8 cellular contexts compared by ENCODE assay signal in the genomic region with DNA sequence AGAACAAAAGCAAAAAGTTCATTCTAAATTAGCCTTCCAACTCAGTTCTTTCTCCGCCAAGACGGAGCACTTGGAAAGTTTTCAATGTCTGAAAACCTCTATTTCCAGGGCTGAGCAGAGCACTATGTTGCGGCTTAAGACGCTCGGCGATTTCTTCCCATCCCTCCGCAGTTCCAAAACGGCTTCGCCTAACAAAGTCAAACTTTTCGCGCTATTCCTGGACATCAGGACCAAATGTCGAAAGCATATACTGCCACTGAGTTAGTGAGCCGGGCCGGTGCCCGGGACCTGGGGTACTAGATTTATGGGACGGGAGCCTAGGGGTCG. TPM values are rescaled to one million over a fixed set of nuclear protein-coding genes. Genes with fewer than 3 reads are reported as not detected.
A peak's percentile ranks its signal among the peaks of the same experiment; 100 is the strongest.
DNase-seq lines count a peak whose midpoint lies in the region; ATAC-seq, FAIRE-seq and TF ChIP-seq lines count a peak whose summit lies in the region.

No MANE protein-coding gene starts in this region.

- H4K5ac ChIP-seq in IMR-90 (ENCODE audit: low read depth, low read length): peak overlapping the region; percentile 98

- no peak for TF ChIP-seq EP300 in K562 (IDR thresholded peaks at IDR 0.05; ENCODE audit: low read length)

- FAIRE-seq in K562 (lab: Jason Lieb, UNC): no peak
- peak; percentile 67 for FAIRE-seq in keratinocyte (lab: Jason Lieb, UNC)

- no peak for DNase-seq in GM06990 (ENCODE audit: extremely low read depth, insufficient read length)
- peak; percentile 52 for DNase-seq in IMR-90
- no peak for DNase-seq in K562 (ENCODE audit: extremely low read depth in 1 of 4, low spot score in 3 of 4)
- DNase-seq in keratinocyte (ENCODE audit: low read depth, low spot score): no peak
- DNase-seq in RKO (ENCODE audit: low spot score): no peak
- no peak for DNase-seq in GM13976 (ENCODE audit: low spot score)

- TF ChIP-seq CTCF in GM06990 (IDR thresholded peaks at IDR 0.05; ENCODE audit: insufficient read depth, low read length, poor library complexity, severe bottlenecking) (no peak), IMR-90 (conservative IDR thresholded peaks at IDR 0.05; ENCODE audit: low read depth, low read length) (no peak), K562 (IDR thresholded peaks at IDR 0.05 in 2 of 3, conservative IDR thresholded peaks at IDR 0.05 in 1 of 3; ENCODE audit: insufficient read depth in 2 of 3, low read depth in 1 of 3, low read length in 3 of 3) (no peak), keratinocyte (optimal IDR thresholded peaks at IDR 0.05 in 1 of 3, IDR thresholded peaks at IDR 0.05 in 1 of 3, conservative IDR thresholded peaks at IDR 0.05 in 1 of 3; ENCODE audit: extremely low read depth in 1 of 3, insufficient read depth in 2 of 3, low read length in 3 of 3) (no peak), GM13976 (IDR thresholded peaks at IDR 0.05; ENCODE audit: borderline replicate concordance, control extremely low read depth, extremely low read depth, insufficient read depth, missing control alignments) (no peak)

- POLR2A ChIA-PET in IMR-90 (lab: Charles Lee; ENCODE audit: unreplicated experiment): interaction anchor here (0.6 to 0.7 kb wide), 2 partner anchors 10 to 95 kb away, joined by 3 to 14 read pairs; no protein-coding TSS in a partner anchor
- POLR2A ChIA-PET in K562 (lab: Yijun Ruan, JAX): no interaction called here

- peak overlapping the region; percentile 98 to 99 for H4K8ac ChIP-seq in IMR-90 (ENCODE audit: low read depth in 2 of 2, low read length in 2 of 2)

- peak overlapping the region; percentile 97 for H3K4ac ChIP-seq in IMR-90 (ENCODE audit: low read depth, low read length)

- no peak; the same call in 1 of the 2 replicates for TF ChIP-seq RAD21 in IMR-90 (IDR thresholded peaks at IDR 0.05; ENCODE audit: low read length)
- no peak for TF ChIP-seq RAD21 in K562 (CRISPR knock-in tag; conservative IDR thresholded peaks at IDR 0.05 in 1 of 2, IDR thresholded peaks at IDR 0.05 in 1 of 2)

- peak overlapping the region; percentile 86 for H3K18ac ChIP-seq in IMR-90 (ENCODE audit: low read depth, low read length)

- peak overlapping the region; percentile 88 for H2BK5ac ChIP-seq in IMR-90 (ENCODE audit: low read depth, low read length, poor library complexity, severe bottlenecking)

- peak overlapping the region; percentile 82 for H2AK5ac ChIP-seq in IMR-90 (ENCODE audit: low read depth, low read length)

- H3K4me1 Mint-ChIP-seq in stimulated activated memory B cell treated with anti-CD40 and anti-IgM and Interleukin-4, amounts not matched to agents 10 μg/mL and 1 μg/mL and 100 μg/mL, for 72 hours: peaks cover 25% of the 10 kb centered on the region

- peak overlapping the region; percentile 90 for H3K4me3 Mint-ChIP-seq in stimulated activated memory B cell treated with anti-CD40 and anti-IgM and Interleukin-4, amounts not matched to agents 10 μg/mL and 1 μg/mL and 100 μg/mL, for 72 hours

- peaks cover 12% of the 10 kb centered on the region for H3K9me3 Mint-ChIP-seq in stimulated activated memory B cell treated with anti-CD40 and anti-IgM and Interleukin-4, amounts not matched to agents 10 μg/mL and 1 μg/mL and 100 μg/mL, for 72 hours

- dilution Hi-C loops in IMR-90 (cut with HindIII; ENCODE audit: low sequenced_read_pairs, unreplicated experiment): no loop called here
- dilution Hi-C loops in keratinocyte (cut with MboI; ENCODE audit: extremely low pct_ligation_motif_present, low sequenced_read_pairs): no loop called here

- H2AFZ ChIP-seq in IMR-90 (replicated peaks; ENCODE audit: low read length, poor library complexity) (peak overlapping the region; percentile 98), K562 (ENCODE audit: low read depth, low read length) (peak overlapping the region; percentile 82), keratinocyte (ENCODE audit: control insufficient read depth, low read length) (peak overlapping the region; percentile 80)

- WGBS in IMR-90 (ENCODE audit: extremely low coverage in 2 of 2, insufficient read length in 1 of 2), 2 experiments: 5% methylated on average over 6 of the region's 17 CpGs; no CpG with 5 or more reads in 1 of the 2 experiments
- 38% methylated on average over 9 of the region's 17 CpGs for WGBS in K562 (ENCODE audit: insufficient coverage, low coverage, missing lambda C conversion rate)

- H4K91ac ChIP-seq in IMR-90 (ENCODE audit: insufficient read depth, low read depth, low read length): peak overlapping the region; percentile 96

- H2BK120ac ChIP-seq in IMR-90 (ENCODE audit: low read depth, low read length): peak overlapping the region; percentile 86

- peak overlapping the region; percentile 67; the same call in 1 of the 2 replicates for H2BK20ac ChIP-seq in IMR-90 (ENCODE audit: low read depth, low read length)

- peak overlapping the region; percentile 99 for H3K14ac ChIP-seq in IMR-90 (replicated peaks; ENCODE audit: low read depth, low read length)

- H3K27me3 Mint-ChIP-seq in stimulated activated memory B cell treated with anti-CD40 and anti-IgM and Interleukin-4, amounts not matched to agents 10 μg/mL and 1 μg/mL and 100 μg/mL, for 72 hours: peaks cover 25% of the 10 kb centered on the region

- H4K20me1 ChIP-seq in IMR-90 (ENCODE audit: insufficient read depth, low read length) (no peaks in the 10 kb centered on the region), K562 (replicated peaks; ENCODE audit: control insufficient read depth, insufficient read depth, low read length) (no peaks in the 10 kb centered on the region), keratinocyte (ENCODE audit: control insufficient read depth, extremely low read depth, insufficient read depth, low read length) (no peaks in the 10 kb centered on the region)

- H3K9me1 ChIP-seq in IMR-90 (ENCODE audit: insufficient read depth, low read length) (peaks cover 2% of the 10 kb centered on the region; the same call in 1 of the 2 replicates), K562 (ENCODE audit: control insufficient read depth, insufficient read depth, low read length) (no peaks in the 10 kb centered on the region), keratinocyte (ENCODE audit: control insufficient read depth, extremely low read depth, insufficient read depth, low read length) (no peaks in the 10 kb centered on the region)

- H3K27ac ChIP-seq in IMR-90 (ENCODE audit: insufficient read depth, low read length) (peak overlapping the region; percentile 91), K562 (ENCODE audit: extremely low read depth, low read depth, low read length) (peak overlapping the region; percentile 64), keratinocyte (ENCODE audit: control insufficient read depth, insufficient read depth, low read length) (peak overlapping the region; percentile 91)

- CTCF ChIA-PET in IMR-90 (lab: Yijun Ruan, JAX) (interaction anchor here (1.0 kb wide), 1 partner anchor 197 kb away, joined by 3 read pairs; no protein-coding TSS in a partner anchor), K562 (lab: Yijun Ruan, JAX; ENCODE audit: low intra/inter-chr PET ratio) (no interaction called here)

- H3K79me2 ChIP-seq in K562 (ENCODE audit: control insufficient read depth, insufficient read depth, low read length) (no peaks in the 10 kb centered on the region), keratinocyte (ENCODE audit: control insufficient read depth, insufficient read depth, low read length) (no peaks in the 10 kb centered on the region)

- peak overlapping the region; percentile 93 for H2AK9ac ChIP-seq in IMR-90 (replicated peaks; ENCODE audit: low read depth, low read length, poor library complexity)

- H3K36me3 Mint-ChIP-seq in stimulated activated memory B cell treated with anti-CD40 and anti-IgM and Interleukin-4, amounts not matched to agents 10 μg/mL and 1 μg/mL and 100 μg/mL, for 72 hours: peaks cover under 1% of the 10 kb centered on the region

- peak overlapping the region; percentile 75 for H3K4me3 ChIP-seq in GM06990 (replicated peaks; ENCODE audit: low read depth, low read length)
- H3K4me3 ChIP-seq in IMR-90 (ENCODE audit: insufficient read depth, low read depth, low read length): peak overlapping the region; percentile 86
- peak overlapping the region; percentile 36 for H3K4me3 ChIP-seq in K562
- peak overlapping the region; percentile 67 to 81 (median 71) for H3K4me3 ChIP-seq in keratinocyte (ENCODE audit: control insufficient read depth in 2 of 3, extremely low read depth in 1 of 3, insufficient read depth in 2 of 3, low read depth in 1 of 3, low read length in 3 of 3)

- H3K9me3 ChIP-seq in IMR-90 (ENCODE audit: control insufficient read depth, insufficient read depth, low read length) (no peaks in the 10 kb centered on the region), K562 (replicated peaks; ENCODE audit: control insufficient read depth, insufficient read depth, low read depth, low read length) (no peaks in the 10 kb centered on the region), keratinocyte (ENCODE audit: control insufficient read depth, low read depth, low read length) (no peaks in the 10 kb centered on the region)

- TF ChIP-seq POLR2A in IMR-90 (IDR thresholded peaks at IDR 0.05; ENCODE audit: low read depth, low read length): no peak
- no peak for TF ChIP-seq POLR2A in K562 (conservative IDR thresholded peaks at IDR 0.05)

- no peaks in the 10 kb centered on the region for H3K36me3 ChIP-seq in GM06990 (ENCODE audit: control insufficient read depth, insufficient read depth, low read length)
- H3K36me3 ChIP-seq in IMR-90 (ENCODE audit: control insufficient read depth, insufficient read depth, low read length): no peaks in the 10 kb centered on the region
- no peaks in the 10 kb centered on the region for H3K36me3 ChIP-seq in K562 (ENCODE audit: control insufficient read depth, insufficient read depth, low read length)
- H3K36me3 ChIP-seq in keratinocyte (ENCODE audit: control insufficient read depth in 2 of 2, extremely low read depth in 1 of 2, insufficient read depth in 2 of 2, low read length in 2 of 2): no peaks in the 10 kb centered on the region

- BruUV-seq in IMR-90 (replicated peaks; lab: Mats Ljungman, UMichigan) (no TSS peak), K562 (replicated peaks; lab: Mats Ljungman, UMichigan) (no TSS peak)

- H3K4me2 ChIP-seq in IMR-90 (ENCODE audit: low read depth, low read length) (peak overlapping the region; percentile 90), K562 (ENCODE audit: insufficient read depth, low read length) (peak overlapping the region; percentile 83), keratinocyte (ENCODE audit: control insufficient read depth, extremely low read depth, insufficient read depth, low read depth, low read length) (peak overlapping the region; percentile 96)

- peak overlapping the region; percentile 86; the same call in 2 of the 3 replicates for H2BK15ac ChIP-seq in IMR-90 (ENCODE audit: low read depth, low read length)

- peak overlapping the region; percentile 78 for H3K56ac ChIP-seq in IMR-90 (ENCODE audit: extremely low read depth, insufficient read depth, low read length)

- peaks cover 8 to 13% of the 10 kb centered on the region in 2 experiments for H3K79me1 ChIP-seq in IMR-90 (ENCODE audit: low read depth in 1 of 2, low read length in 2 of 2)

- ATAC-seq in IMR-90 (ENCODE audit: low read depth): peak; percentile 22
- ATAC-seq in K562: peak; percentile 48
- peak; percentile 2 for ATAC-seq in stimulated activated memory B cell treated with anti-CD40 and anti-IgM and Interleukin-4, amounts not matched to agents 10 μg/mL and 1 μg/mL and 100 μg/mL, for 72 hours
- ATAC-seq in GM21717 (IDR thresholded peaks at IDR 0.05; ENCODE audit: unreplicated experiment): no peak

- peaks cover 5% of the 10 kb centered on the region for H3K4me1 ChIP-seq in IMR-90 (ENCODE audit: control insufficient read depth, insufficient read depth, low read length)
- peaks cover 5 to 7% of the 10 kb centered on the region in 2 experiments; a peak in 4 of 5 replicates for H3K4me1 ChIP-seq in K562 (replicated peaks in 1 of 2; ENCODE audit: control insufficient read depth in 2 of 2, insufficient read depth in 2 of 2, low read length in 2 of 2)
- H3K4me1 ChIP-seq in keratinocyte (ENCODE audit: control insufficient read depth, extremely low read depth, insufficient read depth, low read length): peaks cover 10% of the 10 kb centered on the region

- H3K23ac ChIP-seq in IMR-90 (ENCODE audit: low read depth, low read length): peak overlapping the region; percentile 96

- intact Hi-C loops in IMR-90 (cut with micrococcal nuclease) (loop anchor here (5.0 kb wide), 1 partner anchor 125 kb away; no protein-coding TSS in a partner anchor), K562 (cut with micrococcal nuclease) (loop anchor here (5.0 kb wide), 1 partner anchor 45 kb away; no protein-coding TSS in a partner anchor)

- no peaks in the 10 kb centered on the region for H3K27me3 ChIP-seq in GM06990 (replicated peaks; ENCODE audit: control insufficient read depth, insufficient read depth, low read length)
- H3K27me3 ChIP-seq in IMR-90 (ENCODE audit: control insufficient read depth, insufficient read depth, low read length): no peaks in the 10 kb centered on the region
- H3K27me3 ChIP-seq in K562 (ENCODE audit: control insufficient read depth in 2 of 2, insufficient read depth in 2 of 2, low read length in 2 of 2): no peaks in the 10 kb centered on the region
- no peaks in the 10 kb centered on the region for H3K27me3 ChIP-seq in keratinocyte (ENCODE audit: control insufficient read depth, extremely low read depth, insufficient read depth, low read length)

- in situ Hi-C loops in IMR-90 (cut with MboI; ENCODE audit: low sequenced_read_pairs): no loop called here
- in situ Hi-C loops in K562 (cut with MboI): no loop called here
- in situ Hi-C loops in GM13976 (cut with MboI; ENCODE audit: low sequenced_read_pairs, unreplicated experiment): no loop called here

- H3K27ac Mint-ChIP-seq in stimulated activated memory B cell treated with anti-CD40 and anti-IgM and Interleukin-4, amounts not matched to agents 10 μg/mL and 1 μg/mL and 100 μg/mL, for 72 hours: peak overlapping the region; percentile 91

- peak overlapping the region; percentile 95 for H3K9ac ChIP-seq in IMR-90 (ENCODE audit: low read depth, low read length)
- peak overlapping the region; percentile 62 to 86 for H3K9ac ChIP-seq in K562 (ENCODE audit: insufficient read depth in 1 of 2, low read depth in 2 of 2, low read length in 2 of 2)
- H3K9ac ChIP-seq in keratinocyte (ENCODE audit: control insufficient read depth, extremely low read depth, insufficient read depth, low read length): peak overlapping the region; percentile 88

RNA-seq across cellular contexts. Expression of gene RCBTB2, which starts 0.8 kb away (rescaled TPM):
- total RNA-seq in IMR-90 (2012; rRNA removed): 5.2 and 5.3 TPM in 2 replicates
- 3.0 and 4.0 TPM in 2 replicates for polyA plus RNA-seq in IMR-90 (2012; rRNA removed)
- 1.4 and 2.8 TPM in 2 replicates for polyA plus RNA-seq in IMR-90 (2012; cell fraction: cytosol; rRNA removed)
- polyA plus RNA-seq in IMR-90 (2012; cell fraction: nucleus; rRNA removed; ENCODE audit: low replicate concordance): 1.9 and 5.6 TPM in 2 replicates
- total RNA-seq in K562 (2011; cell fraction: chromatin; rRNA removed; ENCODE audit: low replicate concordance): 0.65 and 0.72 TPM in 2 replicates
- total RNA-seq in K562 (2011; cell fraction: nucleolus; rRNA removed): 0.17 and 0.26 TPM in 2 replicates
- total RNA-seq in K562 (2011; cell fraction: nucleoplasm; rRNA removed): 0.44 and 0.53 TPM in 2 replicates
- total RNA-seq in K562 (2014; rRNA removed): 0.69 and 0.91 TPM in 2 replicates
- total RNA-seq in K562 (2014; rRNA removed; fragmentation: Illumina TruSeq; extraction: Trizol): 1.5 TPM in 2 replicates
- 1.8 and 1.9 TPM in 2 replicates for total RNA-seq in K562 (2015; rRNA removed; fragmentation: Illumina TruSeq; extraction: Trizol)
- total RNA-seq in K562 (2021): 1.3 TPM in 2 replicates
- 1.2 TPM in 2 replicates for polyA plus RNA-seq in K562 (2011; rRNA removed)
- 0.51 and 0.99 TPM in 2 replicates for polyA plus RNA-seq in K562 (2011; cell fraction: cytosol; rRNA removed)
- 1.0 and 1.1 TPM in 2 replicates for polyA plus RNA-seq in K562 (2011; cell fraction: nucleus; rRNA removed)
- polyA plus RNA-seq in K562 (2012): 1.9 and 2.9 TPM in 2 replicates
- 0.93 and 1.2 TPM in 2 replicates for polyA plus RNA-seq in K562 (2014; fragmentation: Illumina TruSeq; extraction: Trizol)
- polyA plus RNA-seq in K562 (2014; fragmentation: Nextera tagmentation; extraction: Ambion mirVana): 1 to 10 TPM; 2.8 to 3.3 TPM
- polyA plus RNA-seq in K562 (2014; rRNA removed): 1.1 and 1.8 TPM in 2 replicates
- polyA minus RNA-seq in K562 (2011; rRNA and poly(A)+ RNA removed): 0.99 and 1.2 TPM in 2 replicates
- polyA minus RNA-seq in K562 (2011; cell fraction: cytosol; rRNA and poly(A)+ RNA removed): 0.38 TPM in 1 of 2 replicates, not detected in the other
- 0.40 and 0.56 TPM in 2 replicates for polyA minus RNA-seq in K562 (2011; cell fraction: nucleus; rRNA and poly(A)+ RNA removed)
- 3.4 to 5.5 TPM (median 4.6 TPM) in 3 replicates for polyA plus RNA-seq in keratinocyte
- polyA plus RNA-seq in keratinocyte (2011; ENCODE audit: low read depth): 4.5 TPM
- polyA plus RNA-seq in keratinocyte (2011; cell fraction: cytosol; rRNA removed): 2.7 and 4.6 TPM in 2 replicates
- polyA plus RNA-seq in keratinocyte (2011; cell fraction: nucleus; rRNA removed): 5.3 and 5.9 TPM in 2 replicates
- polyA plus RNA-seq in keratinocyte (2012; ENCODE audit: low replicate concordance): 2.1 and 3.1 TPM in 2 replicates
- 1.9 to 5.0 TPM (median 4.5 TPM) in 3 replicates for polyA minus RNA-seq in keratinocyte
- 1.5 TPM for polyA minus RNA-seq in keratinocyte (2011; cell fraction: cytosol; rRNA and poly(A)+ RNA removed)
- polyA minus RNA-seq in keratinocyte (2011; cell fraction: nucleus; rRNA and poly(A)+ RNA removed): 2.2 and 5.7 TPM in 2 replicates

Comparison
In these comparisons a context has a peak if more than half of its experiments do, and no peak if none do; other contexts are left out.
1. H3K4me3 ChIP-seq: peak in every context shown above with its lines; median percentile 86 in IMR-90; 75 in GM06990; 71 in keratinocyte; 36 in K562.